ENCODE assay signal across 1 cellular context in the genomic region with DNA sequence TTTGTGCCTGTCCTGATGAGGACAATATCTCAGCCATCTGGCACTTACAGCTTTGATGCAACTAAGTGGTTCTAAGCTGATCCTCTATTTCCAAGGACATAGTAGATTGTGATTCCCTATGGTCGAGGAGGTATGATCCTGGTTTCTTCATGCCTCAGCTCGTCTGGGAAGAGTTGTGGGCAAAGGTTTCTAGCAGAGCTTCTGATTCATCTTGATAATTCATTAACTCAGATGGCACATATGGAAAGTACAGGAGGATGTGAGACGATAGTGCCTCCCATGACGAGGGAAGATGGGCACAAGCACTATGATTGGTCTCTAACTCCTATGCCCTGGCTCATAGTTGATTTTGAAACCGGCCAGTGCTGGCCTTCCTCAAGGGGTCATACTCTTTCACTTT.
TF ChIP-seq lines count a peak whose summit lies in the region.

No MANE protein-coding gene starts in this region.

TF ChIP-seq in SK-N-SH treated with all-trans-retinoic acid at 6 μM for 48 hours, 23 proteins besides CTCF, POLR2A, EP300 and RAD21 (continued from another document):
- TF ChIP-seq TOX (CRISPR knock-in tag; IDR thresholded peaks at IDR 0.05; ENCODE audit: borderline replicate concordance), result no peak
- TF ChIP-seq, protein P1, sequence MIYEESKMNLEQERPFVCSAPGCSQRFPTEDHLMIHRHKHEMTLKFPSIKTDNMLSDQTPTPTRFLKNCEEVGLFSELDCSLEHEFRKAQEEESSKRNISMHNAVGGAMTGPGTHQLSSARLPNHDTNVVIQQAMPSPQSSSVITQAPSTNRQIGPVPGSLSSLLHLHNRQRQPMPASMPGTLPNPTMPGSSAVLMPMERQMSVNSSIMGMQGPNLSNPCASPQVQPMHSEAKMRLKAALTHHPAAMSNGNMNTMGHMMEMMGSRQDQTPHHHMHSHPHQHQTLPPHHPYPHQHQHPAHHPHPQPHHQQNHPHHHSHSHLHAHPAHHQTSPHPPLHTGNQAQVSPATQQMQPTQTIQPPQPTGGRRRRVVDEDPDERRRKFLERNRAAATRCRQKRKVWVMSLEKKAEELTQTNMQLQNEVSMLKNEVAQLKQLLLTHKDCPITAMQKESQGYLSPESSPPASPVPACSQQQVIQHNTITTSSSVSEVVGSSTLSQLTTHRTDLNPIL (CRISPR knock-in tag; IDR thresholded peaks at IDR 0.05; ENCODE audit: low read depth), result no peak
TF ChIP-seq in SK-N-SH treated with all-trans-retinoic acid at 6 μM for 48 hours: peak in this region for 0.
